ENCODE assay signal across 10 cellular contexts in the genomic region with DNA sequence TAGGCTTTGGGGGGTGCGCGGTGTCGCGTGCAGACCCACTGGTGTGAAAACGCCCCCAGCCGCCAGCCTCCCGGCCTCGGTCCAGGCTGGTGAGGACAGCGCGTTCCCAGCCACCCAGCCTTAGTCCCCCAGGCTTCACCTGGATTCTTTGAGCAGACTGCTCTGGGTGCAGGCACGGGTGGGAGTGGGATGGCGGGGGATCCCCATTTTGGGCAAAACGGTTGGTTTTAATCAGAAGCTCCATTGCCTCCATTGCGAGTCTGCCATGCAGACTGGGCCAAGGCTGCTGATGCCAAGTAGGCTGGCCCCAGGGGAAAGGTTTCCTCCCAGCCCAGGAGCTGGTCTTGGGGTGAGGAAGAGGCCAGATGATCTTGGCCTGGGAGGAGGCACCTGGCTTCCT. TPM values are rescaled to one million over a fixed set of nuclear protein-coding genes. Genes with fewer than 3 reads are reported as not detected.
DNase-seq lines count a peak whose midpoint lies in the region; ATAC-seq, FAIRE-seq and TF ChIP-seq lines count a peak whose summit lies in the region.
"Had no signal": no experiment of that assay in that cellular context is flagged by ENCODE, and none has a peak within 500 bp of the region (broad histone marks: within the 10 kb centered on the region; RNA-seq: fewer than 3 reads in every experiment).

No MANE protein-coding gene starts in this region.

- DNase-seq in IMR-90 (no peak), H1 (ENCODE audit: low read depth in 1 of 2, low spot score in 2 of 2) (no peak), lower leg skin (ENCODE audit: low spot score in 2 of 2) (no peak), thyroid gland (peak; percentile 51 to 57), NCI-H128 (lab: John Stamatoyannopoulos, UW; ENCODE audit: unreplicated experiment) (no peak), A172 (ENCODE audit: low spot score) (no peak), Caco-2 (no peak)
- DNase-seq in stimulated activated CD4-positive, alpha-beta T cell treated with anti-CD3 and anti-CD28 coated beads, Interleukin-2, amount 100 ng/mL, for 48 hours = no peak

- peaks cover 11% of the 10 kb centered on the region for H3K9me1 ChIP-seq in IMR-90 (ENCODE audit: insufficient read depth, low read length)

- no peaks in the 10 kb centered on the region for H4K20me1 ChIP-seq in IMR-90 (ENCODE audit: insufficient read depth, low read length)
- no peaks in the 10 kb centered on the region for H4K20me1 ChIP-seq in H1 (replicated peaks in 1 of 2; ENCODE audit: control insufficient read depth in 1 of 2, insufficient read depth in 2 of 2, low read length in 2 of 2)

- H4K8ac ChIP-seq in IMR-90 (ENCODE audit: low read depth in 2 of 2, low read length in 2 of 2) (peak overlapping the region; percentile 49 to 71; a peak in 2 of 4 replicates), H1 (ENCODE audit: extremely low read depth, insufficient read depth, low read length) (peak overlapping the region; percentile 60; the same call in 1 of the 2 replicates)

- CTCF ChIA-PET in IMR-90 (lab: Yijun Ruan, JAX) = interaction anchor here (0.6 to 1.1 kb wide), 2 partner anchors 64 to 66 kb away, joined by 3 read pairs; no protein-coding TSS in a partner anchor
- CTCF ChIA-PET in H1 (lab: Charles Lee; ENCODE audit: partially characterized antibody) = interaction anchor here (1.0 to 7.3 kb wide), 6 partner anchors 13 to 89 kb away, joined by 4 to 48 read pairs (median 12); a partner anchor contains a TSS
- CTCF ChIA-PET in Caco-2 (lab: Charles Lee) = no interaction called here

- H3K9me3 ChIP-seq in IMR-90 (ENCODE audit: control insufficient read depth, insufficient read depth, low read length) = peaks cover 9% of the 10 kb centered on the region
- H3K9me3 ChIP-seq in H1 (ENCODE audit: insufficient read depth in 2 of 2, low read depth in 1 of 2, low read length in 1 of 2) = peaks cover 9 to 13% of the 10 kb centered on the region in 2 experiments
- H3K9me3 ChIP-seq in thyroid gland = no peaks in the 10 kb centered on the region
- H3K9me3 ChIP-seq in Caco-2 = peaks cover 4% of the 10 kb centered on the region; the same call in 1 of the 2 replicates

- no peaks in the 10 kb centered on the region for H3K27me3 ChIP-seq in IMR-90 (ENCODE audit: control insufficient read depth, insufficient read depth, low read length)
- H3K27me3 ChIP-seq in H1 (replicated peaks in 1 of 4; ENCODE audit: control insufficient read depth in 3 of 4, extremely low read depth in 1 of 4, insufficient read depth in 3 of 4, low read length in 3 of 4) = peaks cover 6 to 32% (median 22%) of the 10 kb centered on the region in 4 experiments; a peak in 6 of 7 replicates
- H3K27me3 ChIP-seq in thyroid gland = no peaks in the 10 kb centered on the region
- no peaks in the 10 kb centered on the region; the same call in 1 of the 2 replicates for H3K27me3 ChIP-seq in Caco-2 (replicated peaks; ENCODE audit: control insufficient read depth, insufficient read depth, low read length)

- BruUV-seq in IMR-90 (replicated peaks; lab: Mats Ljungman, UMichigan) = no TSS peak
- BruUV-seq in Caco-2 (replicated peaks; lab: Mats Ljungman, UMichigan) = no TSS peak

- H2BK15ac ChIP-seq in IMR-90 (ENCODE audit: low read depth, low read length) (no peak overlapping the region), H1 (ENCODE audit: low read length) (peak overlapping the region; percentile 53; the same call in 1 of the 2 replicates)

- H3K27ac ChIP-seq in IMR-90 (ENCODE audit: insufficient read depth, low read length) (peak overlapping the region; percentile 68; the same call in 1 of the 2 replicates), H1 (ENCODE audit: low read depth, low read length) (no peak overlapping the region), thyroid gland (peak overlapping the region; percentile 94 to 98 (median 97))
- H3K27ac ChIP-seq: SK-N-MC had no signal

- POLR2A ChIA-PET in IMR-90 (lab: Charles Lee; ENCODE audit: unreplicated experiment) = no interaction called here
- POLR2A ChIA-PET in H1 (lab: Charles Lee; ENCODE audit: partially characterized antibody) = interaction anchor here (1.0 to 2.8 kb wide), 4 partner anchors 10 to 22 kb away, joined by 3 to 16 read pairs (median 4); no protein-coding TSS in a partner anchor
- POLR2A ChIA-PET in Caco-2 (lab: Charles Lee) = no interaction called here

- H3K4me1 Mint-ChIP-seq in Caco-2 (ENCODE audit: low read depth, unreplicated experiment) = no peaks in the 10 kb centered on the region
- H3K4me1 Mint-ChIP-seq: central memory CD8-positive, alpha-beta T cell had no signal

- TF ChIP-seq POLR2A in IMR-90 (IDR thresholded peaks at IDR 0.05; ENCODE audit: low read depth, low read length) (no peak), H1 (IDR thresholded peaks at IDR 0.05; ENCODE audit: control extremely low read depth in 1 of 2, low read depth in 2 of 2, low read length in 2 of 2) (no peak), lower leg skin (IDR thresholded peaks at IDR 0.05) (no peak), thyroid gland (IDR thresholded peaks at IDR 0.05) (no peak)

- H3K4me3 Mint-ChIP-seq in Caco-2 (ENCODE audit: unreplicated experiment) = no peak overlapping the region
- H3K4me3 Mint-ChIP-seq: central memory CD8-positive, alpha-beta T cell had no signal

- WGBS in IMR-90 (ENCODE audit: extremely low coverage in 2 of 2, insufficient read length in 1 of 2), 2 experiments = 27% methylated on average over 3 of the region's 14 CpGs; no CpG with 5 or more reads in 1 of the 2 experiments
- WGBS in H1 (ENCODE audit: extremely low coverage in 1 of 2, insufficient coverage in 1 of 2, insufficient read length in 1 of 2, insufficient replicate concordance in 2 of 2, low coverage in 1 of 2, low lambda C conversion rate in 2 of 2, missing lambda C conversion rate in 1 of 2), 2 experiments = 42% methylated on average over 13 of the region's 14 CpGs; no CpG with 5 or more reads in 1 of the 2 experiments
- 56 to 67% methylated on average over 10 of the region's 14 CpGs for WGBS in lower leg skin, 2 donors
- WGBS in thyroid gland, 2 donors = 32% methylated on average over 6 of the region's 14 CpGs; no CpG with 5 or more reads in 1 of the 2 donors

- intact Hi-C loops in IMR-90 (cut with micrococcal nuclease) (no loop called here), lower leg skin (cut with DNase I; ENCODE audit: low total_unique reads) (no loop called here), thyroid gland (cut with DNase I) (no loop called here), Caco-2 (cut with micrococcal nuclease; ENCODE audit: unreplicated experiment) (no loop called here)

- H3K23ac ChIP-seq in IMR-90 (ENCODE audit: low read depth, low read length) (peak overlapping the region; percentile 67; the same call in 1 of the 2 replicates), H1 (ENCODE audit: insufficient read length) (no peak overlapping the region)

- peaks cover 16% of the 10 kb centered on the region for H3K4me1 ChIP-seq in IMR-90 (ENCODE audit: control insufficient read depth, insufficient read depth, low read length)
- H3K4me1 ChIP-seq in H1 (replicated peaks in 1 of 4; ENCODE audit: control insufficient read depth in 3 of 4, insufficient read depth in 4 of 4, low read length in 3 of 4) = peaks cover 9 to 28% (median 23%) of the 10 kb centered on the region in 4 experiments
- H3K4me1 ChIP-seq in thyroid gland = peaks cover 41 to 66% of the 10 kb centered on the region in 2 donors
- H3K4me1 ChIP-seq in Caco-2 = no peaks in the 10 kb centered on the region

- H2BK5ac ChIP-seq in IMR-90 (ENCODE audit: low read depth, low read length, poor library complexity, severe bottlenecking) = peak overlapping the region; percentile 14
- no peak overlapping the region; the same call in 1 of the 2 replicates for H2BK5ac ChIP-seq in H1 (ENCODE audit: low read depth, low read length)

- H3K27ac Mint-ChIP-seq in Caco-2 (ENCODE audit: unreplicated experiment) = no peak overlapping the region

- peak overlapping the region; percentile 35 for H2AK9ac ChIP-seq in IMR-90 (replicated peaks; ENCODE audit: low read depth, low read length, poor library complexity)

- H3K4ac ChIP-seq in IMR-90 (ENCODE audit: low read depth, low read length) = peak overlapping the region; percentile 71
- no peak overlapping the region for H3K4ac ChIP-seq in H1 (replicated peaks; ENCODE audit: insufficient read length, low read depth, low read length)

- ATAC-seq in IMR-90 (ENCODE audit: low read depth) = no peak

- H2BK20ac ChIP-seq in IMR-90 (ENCODE audit: low read depth, low read length) (no peak overlapping the region), H1 (ENCODE audit: low read length) (peak overlapping the region; percentile 37; the same call in 1 of the 2 replicates)

- H4K91ac ChIP-seq in IMR-90 (ENCODE audit: insufficient read depth, low read depth, low read length) (peak overlapping the region; percentile 78; the same call in 1 of the 2 replicates), H1 (replicated peaks; ENCODE audit: insufficient read length, low read length) (peak overlapping the region; percentile 67)

- no peaks in the 10 kb centered on the region for H3K36me3 Mint-ChIP-seq in Caco-2 (ENCODE audit: insufficient read depth, unreplicated experiment)

- H3K27me3 Mint-ChIP-seq in Caco-2 (ENCODE audit: insufficient read depth, unreplicated experiment) = peaks cover 4% of the 10 kb centered on the region

- H3K36me3 ChIP-seq in IMR-90 (ENCODE audit: control insufficient read depth, insufficient read depth, low read length) = 0 out of 2 replicates have a peak, but pooled peaks cover 1% of the 10 kb centered on the region
- peaks cover 0 to 6% (median 2%) of the 10 kb centered on the region in 4 experiments; a peak in 3 of 8 replicates for H3K36me3 ChIP-seq in H1 (ENCODE audit: control insufficient read depth in 2 of 4, insufficient read depth in 4 of 4, low read length in 3 of 4)
- H3K36me3 ChIP-seq in thyroid gland = no peaks in the 10 kb centered on the region
- H3K36me3 ChIP-seq in Caco-2 (ENCODE audit: control insufficient read depth, insufficient read depth, low read length) = no peaks in the 10 kb centered on the region

- dilution Hi-C loops in IMR-90 (cut with HindIII; ENCODE audit: low sequenced_read_pairs, unreplicated experiment) = no loop called here

- no peak for TF ChIP-seq RAD21 in IMR-90 (IDR thresholded peaks at IDR 0.05; ENCODE audit: low read length)
- no peak for TF ChIP-seq RAD21 in H1 (IDR thresholded peaks at IDR 0.05 in 1 of 2, conservative IDR thresholded peaks at IDR 0.05 in 1 of 2; ENCODE audit: low read depth in 2 of 2, low read length in 2 of 2)

- H2AK5ac ChIP-seq in IMR-90 (ENCODE audit: low read depth, low read length) (peak overlapping the region; percentile 49), H1 (ENCODE audit: low read depth, low read length) (no peak overlapping the region; the same call in 1 of the 2 replicates)

- no peak overlapping the region for H4K5ac ChIP-seq in IMR-90 (ENCODE audit: low read depth, low read length)
- no peak overlapping the region for H4K5ac ChIP-seq in H1 (ENCODE audit: insufficient read length, low read depth, low read length)

- in situ Hi-C loops in IMR-90 (cut with MboI; ENCODE audit: low sequenced_read_pairs) = no loop called here

- no peak for TF ChIP-seq EP300 in H1 (IDR thresholded peaks at IDR 0.05; ENCODE audit: borderline replicate concordance in 1 of 2, low read depth in 2 of 2, low read length in 2 of 2)

- H3K9ac ChIP-seq in IMR-90 (ENCODE audit: low read depth, low read length) (peak overlapping the region; percentile 68; the same call in 1 of the 2 replicates), H1 (replicated peaks in 1 of 4; ENCODE audit: extremely low read depth in 1 of 4, low read depth in 3 of 4, low read length in 3 of 4) (no peak overlapping the region)

- H3K4me2 ChIP-seq in IMR-90 (ENCODE audit: low read depth, low read length) = peak overlapping the region; percentile 94
- peak overlapping the region; percentile 85 to 97 for H3K4me2 ChIP-seq in H1 (ENCODE audit: insufficient read depth in 1 of 2, low read depth in 2 of 2, low read length in 2 of 2)

- H2BK120ac ChIP-seq in IMR-90 (ENCODE audit: low read depth, low read length) = peak overlapping the region; percentile 77
- no peak overlapping the region for H2BK120ac ChIP-seq in H1 (replicated peaks; ENCODE audit: low read depth, low read length)

- peak overlapping the region; percentile 93 for H2AFZ ChIP-seq in IMR-90 (replicated peaks; ENCODE audit: low read length, poor library complexity)
- H2AFZ ChIP-seq in H1 (ENCODE audit: low read length) = 0 out of 2 replicates have a peak overlapping the region, but pooled peaks have one; percentile 72

- 0 out of 2 replicates have a peak overlapping the region, but pooled peaks have one; percentile 77 for H2BK12ac ChIP-seq in H1 (ENCODE audit: low read depth, low read length)

- no peak for FAIRE-seq in H1 (lab: Jason Lieb, UNC)

- H3K56ac ChIP-seq in IMR-90 (ENCODE audit: extremely low read depth, insufficient read depth, low read length) (no peak overlapping the region), H1 (replicated peaks; ENCODE audit: insufficient read length, low read depth, low read length) (no peak overlapping the region)

- H3K79me2 ChIP-seq in H1 (ENCODE audit: control insufficient read depth in 1 of 2, insufficient read depth in 2 of 2, low read length in 2 of 2) = peaks cover 0 to 2% of the 10 kb centered on the region in 2 experiments; a peak in 1 of 4 replicates

- H3K9me3 Mint-ChIP-seq in Caco-2 (ENCODE audit: unreplicated experiment) = peaks cover 2% of the 10 kb centered on the region
- H3K9me3 Mint-ChIP-seq: central memory CD8-positive, alpha-beta T cell had no signal

- H3K18ac ChIP-seq in IMR-90 (ENCODE audit: low read depth, low read length) (no peak overlapping the region), H1 (ENCODE audit: extremely low read depth, low read length) (0 out of 2 replicates have a peak overlapping the region, but pooled peaks have one; percentile 38)

- H3K23me2 ChIP-seq in H1 (ENCODE audit: low read depth, low read length) = peaks cover 12% of the 10 kb centered on the region; the same call in 1 of the 2 replicates

- H3K4me3 ChIP-seq in IMR-90 (ENCODE audit: insufficient read depth, low read depth, low read length) = peak overlapping the region; percentile 70
- peak overlapping the region; percentile 53 to 78 (median 70) for H3K4me3 ChIP-seq in H1 (ENCODE audit: extremely low read depth in 1 of 4, insufficient read depth in 2 of 4, low read depth in 3 of 4, low read length in 4 of 4)
- peak overlapping the region; percentile 21 for H3K4me3 ChIP-seq in lower leg skin (ENCODE audit: low read depth, poor library complexity, severe bottlenecking)
- H3K4me3 ChIP-seq in thyroid gland (replicated peaks in 1 of 3) = peak overlapping the region; percentile 35 to 57 (median 41)
- H3K4me3 ChIP-seq in Caco-2 (ENCODE audit: low read depth, low read length) = no peak overlapping the region
- H3K4me3 ChIP-seq: SK-N-MC had no signal

- peaks cover 13 to 57% of the 10 kb centered on the region in 2 experiments; a peak in 3 of 4 replicates for H3K79me1 ChIP-seq in IMR-90 (ENCODE audit: low read depth in 1 of 2, low read length in 2 of 2)
- no peaks in the 10 kb centered on the region; the same call in 1 of the 2 replicates for H3K79me1 ChIP-seq in H1 (ENCODE audit: low read depth, low read length)

- peak overlapping the region; percentile 24; the same call in 1 of the 2 replicates for H3K14ac ChIP-seq in IMR-90 (replicated peaks; ENCODE audit: low read depth, low read length)
- H3K14ac ChIP-seq in H1 (ENCODE audit: insufficient read length) = no peak overlapping the region

- TF ChIP-seq CTCF in IMR-90 (conservative IDR thresholded peaks at IDR 0.05; ENCODE audit: low read depth, low read length) = no peak
- TF ChIP-seq CTCF in H1 (IDR thresholded peaks at IDR 0.05; ENCODE audit: control extremely low read depth in 1 of 3, insufficient read depth in 1 of 3, low read depth in 1 of 3, low read length in 3 of 3) = no peak
- no peak for TF ChIP-seq CTCF in lower leg skin (IDR thresholded peaks at IDR 0.05)
- TF ChIP-seq CTCF in thyroid gland (IDR thresholded peaks at IDR 0.05) = no peak
- no peak for TF ChIP-seq CTCF in Caco-2 (IDR thresholded peaks at IDR 0.05; ENCODE audit: insufficient read depth in 1 of 2, low read depth in 1 of 2, low read length in 1 of 2, severe bottlenecking in 1 of 2, unreplicated experiment in 1 of 2)

RNA-seq across cellular contexts. Expression of a gene that starts 0.4 kb away (rescaled TPM):
- total RNA-seq in IMR-90 (2012; rRNA removed) (13.8 and 13.9 TPM in 2 replicates), lower leg skin (10 to 100 TPM; 13.3 to 37.9 (median 19.9) TPM), thyroid gland (100 to 1,000 TPM in 1 of 4 donors, 10 to 100 TPM in 3; 41.3 to 107 (median 58.6) TPM), Caco-2 (2022) (not detected in 2 replicates)
- polyA plus RNA-seq in IMR-90 (2012; rRNA removed) (21.6 and 23.7 TPM in 2 replicates), H1 (2011; rRNA removed) (12.7 and 16.9 TPM in 2 replicates)
- 12.9 and 20.1 TPM in 2 replicates for polyA plus RNA-seq in IMR-90 (2012; cell fraction: cytosol; rRNA removed)
- 50.9 and 66.0 TPM in 2 replicates for polyA plus RNA-seq in IMR-90 (2012; cell fraction: nucleus; rRNA removed; ENCODE audit: low replicate concordance)
- total RNA-seq in H1 (2021; fragmentation: NEBNext Ultra II Directional; extraction: Animal tissue kit (Norgen Biotek cat#: 25700)) = 17.0 TPM in 2 replicates
- polyA plus RNA-seq in H1 (2011; cell fraction: cytosol; rRNA removed) = 12.6 TPM
- polyA plus RNA-seq in H1 (2011; cell fraction: nucleus; rRNA removed) = 47.0 TPM
- 15.7 to 18.9 TPM (median 17.7 TPM) in 4 replicates for polyA plus RNA-seq in H1 (2012, experiment 1 of 2)
- polyA plus RNA-seq in H1 (2012, experiment 2 of 2) = 7.2 TPM
- polyA plus RNA-seq in H1 (2013, experiment 1 of 2) = 11.2 TPM
- 11.0 TPM for polyA plus RNA-seq in H1 (2013, experiment 2 of 2)
- polyA minus RNA-seq in H1 (2011; rRNA and poly(A)+ RNA removed) = 14.5 and 14.8 TPM in 2 replicates
- 10.6 TPM for polyA minus RNA-seq in H1 (2011; cell fraction: cytosol; rRNA and poly(A)+ RNA removed)
- 14.1 TPM for polyA minus RNA-seq in H1 (2011; cell fraction: nucleus; rRNA and poly(A)+ RNA removed)
- total RNA-seq in A172 (2014; rRNA removed; shearing (Covaris generic)) = 12.9 and 17.7 TPM in 2 replicates

Comparison
In these comparisons a context has a peak if more than half of its experiments do, and no peak if none do; other contexts are left out.
1. DNase-seq: peak in thyroid gland (2 of 2); none in IMR-90 (single experiment), H1 (0 of 2), lower leg skin (0 of 2), NCI-H128 (single experiment), A172 (single experiment), Caco-2 (0 of 2) and stimulated activated CD4-positive, alpha-beta T cell treated with anti-CD3 and anti-CD28 coated beads, Interleukin-2, amount 100 ng/mL, for 48 hours (0 of 2).
2. RNA of a gene that starts 0.4 kb away (total RNA-seq): 41.3 to 107 TPM in thyroid gland, 13.3 to 37.9 TPM in lower leg skin, 12.9 to 17.7 TPM in A172, 17.0 TPM in H1 and 13.8 to 13.9 TPM in IMR-90; not detected in Caco-2; every median in the first group is over 10 times any median in the second.